8 cellular contexts compared by ENCODE assay signal in genomic region chr1:88655685-88656299, GRCh38. TPM values are rescaled to one million over a fixed set of nuclear protein-coding genes. Genes with fewer than 3 reads are reported as not detected.
A peak's percentile ranks its signal among the peaks of the same experiment; 100 is the strongest.
DNase-seq lines count a peak whose midpoint lies in the region; ATAC-seq, FAIRE-seq and TF ChIP-seq lines count a peak whose summit lies in the region.

No MANE protein-coding gene starts in this region.

- H3K4me3 ChIP-seq in adrenal gland, result no peak overlapping the region
- no peak overlapping the region for H3K4me3 ChIP-seq in kidney epithelial cell (ENCODE audit: low read depth, low read length)

- intact Hi-C loops in CD14-positive monocyte (cut with micrococcal nuclease) (loop anchor here in 1 of 2 donors (5.0 kb wide), 1 partner anchor 222 kb away; no protein-coding TSS in a partner anchor), adrenal gland (cut with DNase I) (loop anchor here in 1 of 2 donors (5.0 kb wide), 1 partner anchor 222 kb away; no protein-coding TSS in a partner anchor)

- no peak overlapping the region for H3K27ac Mint-ChIP-seq in CD14-positive monocyte

- H3K4me1 Mint-ChIP-seq in CD14-positive monocyte, result no peaks in the 10 kb centered on the region

- ATAC-seq in GM19467 (IDR thresholded peaks at IDR 0.05; ENCODE audit: unreplicated experiment), result no peak

- no peak for FAIRE-seq in HTR-8/SVneo (lab: Jason Lieb, UNC)

- peaks cover 0 to 7% of the 10 kb centered on the region in 2 donors for H3K4me1 ChIP-seq in adrenal gland (replicated peaks in 1 of 2)

- TF ChIP-seq POLR2A in adrenal gland (IDR thresholded peaks at IDR 0.05), result no peak

- peaks cover 0 to 2% (median 1%) of the 10 kb centered on the region in 3 donors for H3K27me3 Mint-ChIP-seq in CD14-positive monocyte (ENCODE audit: low read depth in 3 of 3)

- TF ChIP-seq CTCF in CD14-positive monocyte (IDR thresholded peaks at IDR 0.05) (peak; percentile 83), adrenal gland (IDR thresholded peaks at IDR 0.05) (peak; percentile 46 to 79 (median 64)), kidney epithelial cell (IDR thresholded peaks at IDR 0.05; ENCODE audit: insufficient read depth, low read length, poor library complexity, severe bottlenecking) (peak; percentile 37)

- H3K9me3 ChIP-seq in adrenal gland (replicated peaks in 1 of 3), result no peaks in the 10 kb centered on the region

- H3K36me3 ChIP-seq in adrenal gland (replicated peaks in 1 of 2) (no peaks in the 10 kb centered on the region), kidney epithelial cell (ENCODE audit: control insufficient read depth, insufficient read depth, low read length) (no peaks in the 10 kb centered on the region)

- no peaks in the 10 kb centered on the region for H3K9me3 Mint-ChIP-seq in CD14-positive monocyte

- no peaks in the 10 kb centered on the region for H3K36me3 Mint-ChIP-seq in CD14-positive monocyte

- 3 to 7% (median 6%) methylated on average over 3 of the region's 3 CpGs for WGBS in adrenal gland, 4 donors

- no peak overlapping the region for H3K27ac ChIP-seq in adrenal gland

- no peak for DNase-seq in CD14-positive monocyte (ENCODE audit: low spot score)
- peak; percentile 3 for DNase-seq in HTR-8/SVneo (ENCODE audit: insufficient read length, low spot score)
- DNase-seq in adrenal gland, result no peak
- DNase-seq in kidney epithelial cell (ENCODE audit: low read depth), result no peak
- DNase-seq in NCI-H2029 treated with DMSO at 0.1 percent for 48 hours (lab: John Stamatoyannopoulos, UW), result no peak
- DNase-seq in stimulated activated CD8-positive, alpha-beta memory T cell treated with anti-CD3 and anti-CD28 coated beads, Interleukin-4, amount 100 ng/mL, for 48 hours, result no peak
- DNase-seq in cortex of kidney (lab: John Stamatoyannopoulos, UW), result no peak

- no peaks in the 10 kb centered on the region for H3K27me3 ChIP-seq in adrenal gland
- H3K27me3 ChIP-seq in kidney epithelial cell (ENCODE audit: control insufficient read depth, insufficient read depth, low read length), result no peaks in the 10 kb centered on the region

- H3K4me3 Mint-ChIP-seq in CD14-positive monocyte, result no peak overlapping the region

RNA-seq across cellular contexts. Expression of gene PKN2, which starts 28.3 kb away (rescaled TPM):
- 1 to 10 TPM; 6.9 to 8.7 TPM for polyA plus RNA-seq in CD14-positive monocyte
- total RNA-seq in adrenal gland, result 10 to 100 TPM; 20.4 to 49.4 (median 42.7) TPM
- polyA plus RNA-seq in adrenal gland, result 10 to 100 TPM; 10.9 to 28.8 (median 13.2) TPM
- 30.7 and 32.9 TPM in 2 replicates for total RNA-seq in kidney epithelial cell
